17 cellular contexts compared by ENCODE assay signal in the genomic region with DNA sequence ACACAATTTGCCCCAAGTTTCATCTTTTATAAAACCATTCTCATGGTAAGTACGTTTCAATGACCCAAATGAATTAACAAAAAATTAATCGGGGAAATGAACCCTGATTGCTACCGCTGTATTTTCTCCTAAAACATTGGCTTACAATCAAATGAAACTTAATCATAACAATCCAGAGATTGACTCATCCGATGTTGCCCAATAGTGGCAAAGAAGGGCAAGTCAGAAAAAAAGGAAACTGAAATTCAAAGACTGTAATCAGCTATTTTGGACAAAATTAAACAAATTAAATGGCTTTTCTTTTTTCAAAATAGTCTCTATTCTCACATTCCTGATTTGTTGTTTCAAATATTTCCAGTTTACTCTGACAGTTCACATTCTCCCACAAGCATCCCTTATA. TPM values are rescaled to one million over a fixed set of nuclear protein-coding genes. Genes with fewer than 3 reads are reported as not detected.
DNase-seq lines count a peak whose midpoint lies in the region; ATAC-seq and TF ChIP-seq lines count a peak whose summit lies in the region.
"Had no signal": no experiment of that assay in that cellular context is flagged by ENCODE, and none has a peak within 500 bp of the region (broad histone marks: within the 10 kb centered on the region; RNA-seq: fewer than 3 reads in every experiment).

No MANE protein-coding gene starts in this region.

- POLR2A ChIA-PET in GM10248 (lab: Yijun Ruan, JAX), result no interaction called here

- H3K4me3 Mint-ChIP-seq in activated T-cell treated with anti-CD3 and anti-CD28 coated beads, Interleukin-2, amount 50 U/mL, for 4 hours, result no peak overlapping the region
- H3K4me3 Mint-ChIP-seq: activated B cell treated with CpG ODN at 0.5 μM for 24 hours; CD8-positive, alpha-beta T cell; nephron progenitor cell had no signal

- H3K4me1 Mint-ChIP-seq in activated T-cell treated with anti-CD3 and anti-CD28 coated beads, Interleukin-2, amount 50 U/mL, for 4 hours (ENCODE audit: low read depth), result no peaks in the 10 kb centered on the region
- H3K4me1 Mint-ChIP-seq: nephron progenitor cell had no signal

- CTCF ChIA-PET in GM10248 (lab: Yijun Ruan, JAX), result no interaction called here

- TF ChIP-seq CTCF in cardiac fibroblast (IDR thresholded peaks at IDR 0.05; ENCODE audit: low read depth, low read length) (no peak), GM10248 (IDR thresholded peaks at IDR 0.05; ENCODE audit: control extremely low read depth, extremely low read depth, low read depth, missing control alignments) (no peak)

- no peaks in the 10 kb centered on the region for H3K36me3 Mint-ChIP-seq in activated T-cell treated with anti-CD3 and anti-CD28 coated beads, Interleukin-2, amount 50 U/mL, for 4 hours (ENCODE audit: insufficient read depth)
- H3K36me3 Mint-ChIP-seq: CD8-positive, alpha-beta T cell had no signal

- H3K27me3 Mint-ChIP-seq in activated T-cell treated with anti-CD3 and anti-CD28 coated beads, Interleukin-2, amount 50 U/mL, for 4 hours (ENCODE audit: low read depth), result no peaks in the 10 kb centered on the region
- H3K27me3 Mint-ChIP-seq: activated B cell treated with CpG ODN at 0.5 μM for 24 hours had no signal

- no peak for ATAC-seq in HG03159 (IDR thresholded peaks at IDR 0.05; ENCODE audit: unreplicated experiment)
- ATAC-seq in activated T-cell treated with anti-CD3 and anti-CD28 coated beads, Interleukin-2, amount 50 U/mL, for 4 hours, result no peak
- ATAC-seq: CD8-positive, alpha-beta T cell; heart left ventricle had no signal

- DNase-seq in EL, result peak; percentile 68
- peak; percentile 25 for DNase-seq in OCI-M1 (lab: John Stamatoyannopoulos, UW)
- peak; percentile 51 to 78 for DNase-seq in cardiac fibroblast (ENCODE audit: low read depth in 2 of 2)
- peak; percentile 34 to 42 for DNase-seq in lung microvascular endothelial cell (ENCODE audit: low read depth in 2 of 2)
- DNase-seq in activated gamma-delta T cell treated with Interleukin-2 at 50 U/mL for 16 hours, result no peak
- no peak for DNase-seq in GM10248 (ENCODE audit: extremely low spot score)
- DNase-seq in activated T-cell treated with anti-CD3 and anti-CD28 coated beads, Interleukin-2, amount 50 U/mL, for 4 hours, result no peak
- DNase-seq: activated B cell treated with CpG ODN at 0.5 μM for 24 hours; activated CD8-positive, alpha-beta memory T cell treated with anti-CD3 and anti-CD28 coated beads, Interleukin-2, amount 50 U/mL, for 48 hours; CD8-positive, alpha-beta T cell; heart left ventricle; NCI-H187; NCI-H69; nephron progenitor cell; Right ventricle myocardium superior had no signal

- H3K4me3 ChIP-seq in cardiac fibroblast (replicated peaks in 1 of 2; ENCODE audit: low read depth in 2 of 2, low read length in 2 of 2), result no peak overlapping the region
- H3K4me3 ChIP-seq: heart left ventricle, skin epidermis had no signal

- no peaks in the 10 kb centered on the region for H3K9me3 Mint-ChIP-seq in activated T-cell treated with anti-CD3 and anti-CD28 coated beads, Interleukin-2, amount 50 U/mL, for 4 hours

RNA-seq across cellular contexts. Expression of gene ACOD1, which starts 3.9 kb away (rescaled TPM):
- total RNA-seq in lung microvascular endothelial cell, result not detected in 2 replicates
- total RNA-seq in activated T-cell treated with anti-CD3 and anti-CD28 coated beads, Interleukin-2, amount 50 U/mL, for 4 hours, result not detected
- total RNA-seq: activated B cell treated with CpG ODN at 0.5 μM for 24 hours; CD8-positive, alpha-beta T cell; Right ventricle myocardium superior had no signal

RNA-seq across cellular contexts. Expression of gene CLN5, which starts 47.4 kb away (rescaled TPM):
- total RNA-seq in lung microvascular endothelial cell, result 24.8 and 29.9 TPM in 2 replicates
- 10 to 100 TPM; 14.7 to 18.7 (median 17.1) TPM for total RNA-seq in activated T-cell treated with anti-CD3 and anti-CD28 coated beads, Interleukin-2, amount 50 U/mL, for 4 hours

RNA-seq across cellular contexts. Expression of gene KCTD12, which starts 58.3 kb away (rescaled TPM):
- total RNA-seq in lung microvascular endothelial cell, result 160 and 407 TPM in 2 replicates
- 10 to 100 TPM in 1 of 3 donors, 1 to 10 TPM in 2; 6.3 to 11.4 (median 9.0) TPM for total RNA-seq in activated T-cell treated with anti-CD3 and anti-CD28 coated beads, Interleukin-2, amount 50 U/mL, for 4 hours

Comparison
In these comparisons a context has a peak if more than half of its experiments do, and no peak if none do; other contexts are left out.
1. DNase-seq: peak in EL (single experiment), OCI-M1 (single experiment), cardiac fibroblast (2 of 2) and lung microvascular endothelial cell (2 of 2); none in activated gamma-delta T cell treated with Interleukin-2 at 50 U/mL for 16 hours (single experiment), GM10248 (single experiment) and activated T-cell treated with anti-CD3 and anti-CD28 coated beads, Interleukin-2, amount 50 U/mL, for 4 hours (single experiment).
2. RNA of gene KCTD12, which starts 58.3 kb away (total RNA-seq): 160 to 407 TPM in lung microvascular endothelial cell; 6.3 to 11.4 TPM in activated T-cell treated with anti-CD3 and anti-CD28 coated beads, Interleukin-2, amount 50 U/mL, for 4 hours; every median in the first group is over 10 times any median in the second.